8 cellular contexts compared by ENCODE assay signal in the genomic region with DNA sequence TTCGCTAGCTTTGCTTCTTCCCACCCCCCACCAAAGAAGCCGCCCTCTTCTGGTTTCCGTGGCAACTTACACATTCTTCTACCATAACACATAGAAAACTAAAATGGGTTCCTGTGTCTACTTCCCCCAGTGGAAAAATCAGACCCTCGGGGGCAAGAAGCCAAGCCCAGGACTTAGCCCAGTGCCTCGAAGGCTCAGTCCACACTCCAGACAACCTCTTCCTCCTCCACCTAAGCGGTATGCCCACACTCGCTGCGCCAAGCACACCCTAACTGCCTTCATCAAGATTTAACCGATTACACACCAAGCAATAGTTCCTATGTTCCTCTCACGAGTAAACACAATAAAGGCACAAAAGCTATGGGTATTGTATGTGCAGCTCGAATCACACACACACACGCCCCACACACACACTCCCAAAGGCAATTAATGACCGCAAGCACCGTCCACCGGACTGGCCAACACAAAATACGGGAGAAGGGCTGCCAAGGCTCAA. TPM values are rescaled to one million over a fixed set of nuclear protein-coding genes. Genes with fewer than 3 reads are reported as not detected.
DNase-seq lines count a peak whose midpoint lies in the region; ATAC-seq and TF ChIP-seq lines count a peak whose summit lies in the region.

No MANE protein-coding gene starts in this region.

- WGBS in lung, 2 donors: 0 to 1% methylated on average over 16 of the region's 16 CpGs

- peak; percentile 74 for DNase-seq in NB4 (ENCODE audit: low read depth)
- DNase-seq in activated CD4-positive, alpha-beta T cell treated with anti-CD3 and anti-CD28 coated beads, Interleukin-2, amount 50 U/mL, for 4 hours: peak; percentile 60 to 61
- DNase-seq in ecto neural progenitor cell (ENCODE audit: low spot score): peak; percentile 53
- DNase-seq in lung (ENCODE audit: low spot score): peak; percentile 57
- DNase-seq in stimulated activated CD8-positive, alpha-beta memory T cell treated with anti-CD3 and anti-CD28 coated beads, Interleukin-15, amount 100 ng/mL, for 1 hour (ENCODE audit: low read depth): peak; percentile 43

- H3K36me3 ChIP-seq in lung (ENCODE audit: control insufficient read depth in 2 of 2, insufficient read depth in 2 of 2, low read length in 2 of 2): peaks cover 0 to 1% of the 10 kb centered on the region in 2 donors

- H3K9me3 ChIP-seq in lung (ENCODE audit: control insufficient read depth in 2 of 2, insufficient read depth in 1 of 2, low read length in 1 of 2): no peaks in the 10 kb centered on the region

- H3K4me1 ChIP-seq in lung (ENCODE audit: control insufficient read depth in 2 of 2, insufficient read depth in 2 of 2, low read length in 2 of 2): peaks cover 0 to 12% of the 10 kb centered on the region in 2 donors

- no peak for TF ChIP-seq POLR2A in NB4 (IDR thresholded peaks at IDR 0.05; ENCODE audit: extremely low read depth, insufficient read length)

- no peaks in the 10 kb centered on the region for H3K27me3 ChIP-seq in lung (ENCODE audit: control insufficient read depth, insufficient read depth)

- H3K4me3 ChIP-seq in NB4 (ENCODE audit: low read depth, low read length) (peak overlapping the region; percentile 79), lung (peak overlapping the region; percentile 82)

- no peak for TF ChIP-seq CTCF in C4-2B (conservative IDR thresholded peaks at IDR 0.05)
- peak; percentile 3 for TF ChIP-seq CTCF in NB4 (IDR thresholded peaks at IDR 0.05; ENCODE audit: low read depth, low read length)
- no peak for TF ChIP-seq CTCF in lung (IDR thresholded peaks at IDR 0.05; ENCODE audit: control extremely low read depth, extremely low read depth)

- H3K27ac ChIP-seq in C4-2B: peak overlapping the region; percentile 82
- peak overlapping the region; percentile 92 to 98 for H3K27ac ChIP-seq in lung (ENCODE audit: low read depth in 1 of 2, low read length in 1 of 2)

- ATAC-seq in GM21717 (IDR thresholded peaks at IDR 0.05; ENCODE audit: unreplicated experiment) (peak; percentile 20), lung (ENCODE audit: insufficient read depth, low FRiP score) (no peak), HG03469 (IDR thresholded peaks at IDR 0.05; ENCODE audit: unreplicated experiment) (no peak)

RNA-seq across cellular contexts. Expression of a gene that starts 0.5 kb away (rescaled TPM):
- total RNA-seq in lung: 10 to 100 TPM; 20.8 to 52.3 TPM
- polyA plus RNA-seq in lung: 10 to 100 TPM; 15.7 to 23.1 TPM

RNA-seq across cellular contexts. Expression of a gene that starts 20.9 kb away (rescaled TPM):
- total RNA-seq in lung: 10 to 100 TPM; 35.8 to 62.3 TPM
- polyA plus RNA-seq in lung: 10 to 100 TPM; 32.1 to 36.3 TPM
